9 cellular contexts compared by ENCODE assay signal in genomic region chr1:163535807-163536206, GRCh38.
A peak's percentile ranks its signal among the peaks of the same experiment; 100 is the strongest.
DNase-seq lines count a peak whose midpoint lies in the region; TF ChIP-seq lines count a peak whose summit lies in the region.
"Had no signal": no experiment of that assay in that cellular context is flagged by ENCODE, and none has a peak within 500 bp of the region (broad histone marks: within the 10 kb centered on the region; RNA-seq: fewer than 3 reads in every experiment).

No MANE protein-coding gene starts in this region.

- no peaks in the 10 kb centered on the region for H3K9me3 ChIP-seq in prostate gland

- no peak overlapping the region for H3K27ac ChIP-seq in prostate gland

- no peak overlapping the region for H3K4me3 ChIP-seq in prostate gland

- no peak for TF ChIP-seq POLR2A in prostate gland (IDR thresholded peaks at IDR 0.05)

- no peaks in the 10 kb centered on the region for H3K4me1 ChIP-seq in prostate gland (replicated peaks)

- WGBS in prostate gland: 53% methylated on average over 3 of the region's 3 CpGs

- no peaks in the 10 kb centered on the region for H3K27me3 ChIP-seq in prostate gland (replicated peaks; ENCODE audit: insufficient read depth)

- DNase-seq in NCI-H2081 (lab: John Stamatoyannopoulos, UW): peak; percentile 40 to 53
- no peak for DNase-seq in NCI-H2081 treated with DMSO at 0.1 percent for 48 hours (lab: John Stamatoyannopoulos, UW)
- peak; percentile 31 to 43 for DNase-seq in NCI-H446 (lab: John Stamatoyannopoulos, UW)
- peak; percentile 21 for DNase-seq in dermis blood vessel endothelial cell
- DNase-seq in prostate gland (ENCODE audit: low spot score): no peak
- DNase-seq in activated CD8-positive, alpha-beta memory T cell treated with anti-CD3 and anti-CD28 coated beads, Interleukin-2, amount 50 U/mL, for 48 hours: no peak
- DNase-seq in HuH-7.5 (ENCODE audit: low spot score): no peak
- no peak for DNase-seq in HPDE6-E6E7 (ENCODE audit: extremely low spot score)
- DNase-seq: activated naive CD8-positive, alpha-beta T cell treated with anti-CD3 and anti-CD28 coated beads, Interleukin-2, amount 10 ng/mL, durations not matched to agents 7 days and 5 days had no signal

- no peaks in the 10 kb centered on the region for H3K36me3 ChIP-seq in prostate gland

- peak in 3 of 4 experiments; percentile 27 to 59 (median 55) for TF ChIP-seq CTCF in prostate gland (IDR thresholded peaks at IDR 0.05)

- intact Hi-C loops in prostate gland (cut with DNase I): loop anchor here (10.0 kb wide), 1 partner anchor 1019 kb away; the partner anchor contains the start of gene PBX1

Comparison
In these comparisons a context has a peak if more than half of its experiments do, and no peak if none do; other contexts are left out.
1. DNase-seq: peak in NCI-H2081 (2 of 2), NCI-H446 (2 of 2) and dermis blood vessel endothelial cell (single experiment); none in NCI-H2081 treated with DMSO at 0.1 percent for 48 hours (single experiment), prostate gland (single experiment), activated CD8-positive, alpha-beta memory T cell treated with anti-CD3 and anti-CD28 coated beads, Interleukin-2, amount 50 U/mL, for 48 hours (single experiment), HuH-7.5 (single experiment) and HPDE6-E6E7 (single experiment).